In the genomic region with DNA sequence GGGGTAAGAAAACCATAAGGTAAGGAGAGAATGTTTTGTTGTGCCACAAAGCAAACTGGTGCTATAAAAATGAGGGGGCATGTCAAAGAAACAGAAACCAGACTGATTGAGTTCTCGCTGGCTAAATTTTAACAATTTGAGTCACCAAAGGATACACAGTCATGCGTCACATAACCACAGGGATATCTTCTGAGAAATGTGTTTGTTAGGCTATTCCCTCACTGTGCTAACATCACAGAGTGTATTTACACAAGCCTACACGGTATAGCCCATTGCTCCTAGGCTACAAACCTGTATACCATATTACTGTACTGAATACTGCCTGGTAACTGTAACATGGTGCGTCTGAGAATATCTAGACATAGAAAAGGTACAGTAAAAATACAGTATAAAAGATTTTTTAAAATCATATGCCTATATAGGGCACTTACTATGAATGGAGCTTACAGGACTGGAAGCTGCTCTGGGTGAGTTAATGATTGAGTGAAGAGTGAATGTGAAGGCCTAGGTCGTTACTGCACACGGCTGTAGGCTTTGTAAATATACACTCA, we compare ENCODE assay signal across 8 cellular contexts. TPM values are rescaled to one million over a fixed set of nuclear protein-coding genes. Genes with fewer than 3 reads are reported as not detected.
DNase-seq lines count a peak whose midpoint lies in the region; ATAC-seq and TF ChIP-seq lines count a peak whose summit lies in the region.

No MANE protein-coding gene starts in this region.

- H3K36me3 ChIP-seq in right atrium auricular region: no peaks in the 10 kb centered on the region

- H3K27me3 ChIP-seq in right atrium auricular region: no peaks in the 10 kb centered on the region

- DNase-seq in Calu3: peak; percentile 34
- DNase-seq in naive B cell: no peak
- no peak for DNase-seq in cardiac septum (ENCODE audit: low spot score)
- no peak for DNase-seq in NOMO-1 treated with DMSO at 0.1 percent for 48 hours (lab: John Stamatoyannopoulos, UW; ENCODE audit: unreplicated experiment)
- DNase-seq in right atrium auricular region (ENCODE audit: low spot score): no peak

- H3K4me3 ChIP-seq in right atrium auricular region: no peak overlapping the region

- BruUV-seq in Calu3 (replicated peaks; lab: Mats Ljungman, UMichigan): no TSS peak

- H3K27ac ChIP-seq in right atrium auricular region: no peak overlapping the region

- ATAC-seq in GM19328 (IDR thresholded peaks at IDR 0.05; ENCODE audit: unreplicated experiment) (peak; percentile 96), HG03196 (IDR thresholded peaks at IDR 0.05; ENCODE audit: unreplicated experiment) (peak; percentile 98), naive B cell (ENCODE audit: low read depth in 2 of 2) (peak; percentile 45 to 79)
- peak; percentile 100 for ATAC-seq in activated T-helper 17 cell treated with anti-CD3 and anti-CD28 coated beads, Interleukin-2, amount 50 U/mL, for 72 hours (replicated peaks)

- H3K4me1 Mint-ChIP-seq in Calu3 (ENCODE audit: low read depth, unreplicated experiment): peaks cover 18% of the 10 kb centered on the region
- H3K4me1 Mint-ChIP-seq in activated T-helper 17 cell treated with anti-CD3 and anti-CD28 coated beads, Interleukin-2, amount 50 U/mL, for 72 hours: peaks cover 7% of the 10 kb centered on the region
- H3K4me1 Mint-ChIP-seq in naive B cell: peaks cover 10 to 18% (median 15%) of the 10 kb centered on the region in 3 donors

- TF ChIP-seq CTCF in Calu3 (IDR thresholded peaks at IDR 0.05; ENCODE audit: unreplicated experiment): no peak
- no peak for TF ChIP-seq CTCF in right atrium auricular region (IDR thresholded peaks at IDR 0.05)

- no peaks in the 10 kb centered on the region for H3K9me3 ChIP-seq in right atrium auricular region

- CTCF ChIA-PET in Calu3 (lab: Charles Lee): interaction anchor here (0.9 to 1.3 kb wide), 3 partner anchors 12 to 16 kb away, joined by 3 to 4 read pairs (median 4); no protein-coding TSS in a partner anchor

- H3K27ac Mint-ChIP-seq in Calu3 (ENCODE audit: unreplicated experiment): peak overlapping the region; percentile 39
- H3K27ac Mint-ChIP-seq in activated T-helper 17 cell treated with anti-CD3 and anti-CD28 coated beads, Interleukin-2, amount 50 U/mL, for 72 hours: peak overlapping the region; percentile 59
- H3K27ac Mint-ChIP-seq in naive B cell: no peak overlapping the region

- no peaks in the 10 kb centered on the region for H3K4me1 ChIP-seq in right atrium auricular region

- H3K4me3 Mint-ChIP-seq in Calu3 (ENCODE audit: low read depth, unreplicated experiment) (peak overlapping the region; percentile 36), naive B cell (no peak overlapping the region)
- peak overlapping the region; percentile 41 for H3K4me3 Mint-ChIP-seq in activated T-helper 17 cell treated with anti-CD3 and anti-CD28 coated beads, Interleukin-2, amount 50 U/mL, for 72 hours

- intact Hi-C loops in Calu3 (cut with micrococcal nuclease; ENCODE audit: unreplicated experiment) (no loop called here), cardiac septum (cut with DNase I) (no loop called here)

- H3K27me3 Mint-ChIP-seq in Calu3 (ENCODE audit: unreplicated experiment) (no peaks in the 10 kb centered on the region), naive B cell (no peaks in the 10 kb centered on the region)
- H3K27me3 Mint-ChIP-seq in activated T-helper 17 cell treated with anti-CD3 and anti-CD28 coated beads, Interleukin-2, amount 50 U/mL, for 72 hours: no peaks in the 10 kb centered on the region

- no peaks in the 10 kb centered on the region for H3K9me3 Mint-ChIP-seq in Calu3 (ENCODE audit: low read depth, unreplicated experiment)
- no peaks in the 10 kb centered on the region for H3K9me3 Mint-ChIP-seq in activated T-helper 17 cell treated with anti-CD3 and anti-CD28 coated beads, Interleukin-2, amount 50 U/mL, for 72 hours
- H3K9me3 Mint-ChIP-seq in naive B cell: peaks cover 0 to 1% (median 0%) of the 10 kb centered on the region in 7 donors

- H3K36me3 Mint-ChIP-seq in Calu3 (ENCODE audit: insufficient read depth, unreplicated experiment) (no peaks in the 10 kb centered on the region), naive B cell (peaks cover 7 to 9% of the 10 kb centered on the region in 2 donors)
- no peaks in the 10 kb centered on the region for H3K36me3 Mint-ChIP-seq in activated T-helper 17 cell treated with anti-CD3 and anti-CD28 coated beads, Interleukin-2, amount 50 U/mL, for 72 hours (ENCODE audit: low read depth)

RNA-seq across cellular contexts. Expression of gene FBXW7, which starts 50.1 kb away (rescaled TPM):
- total RNA-seq in Calu3 (2022) (38.7 and 45.1 TPM in 2 replicates), cardiac septum (65.5 TPM), right atrium auricular region (10 to 100 TPM; 39.9 to 49.4 TPM)
- total RNA-seq in activated T-helper 17 cell treated with anti-CD3 and anti-CD28 coated beads, Interleukin-2, amount 50 U/mL, for 72 hours: 10 to 100 TPM; 37.4 to 39.6 TPM
- polyA plus RNA-seq in naive B cell (ENCODE audit: low read depth in 6 of 6): 10 to 100 TPM; 35.6 to 64.2 (median 39.0) TPM

Comparison
In these comparisons a context has a peak if more than half of its experiments do, and no peak if none do; other contexts are left out.
1. H3K27ac Mint-ChIP-seq: peak in Calu3 (single experiment) and activated T-helper 17 cell treated with anti-CD3 and anti-CD28 coated beads, Interleukin-2, amount 50 U/mL, for 72 hours (single experiment); none in naive B cell (0 of 6).
2. H3K4me3 Mint-ChIP-seq: peak in Calu3 (single experiment) and activated T-helper 17 cell treated with anti-CD3 and anti-CD28 coated beads, Interleukin-2, amount 50 U/mL, for 72 hours (single experiment); none in naive B cell (0 of 8).
3. Peak in every context shown above with its lines, with median percentiles within 50 percentile points of each other: ATAC-seq.